Comparison of ENCODE assay signal across 8 cellular contexts in the genomic region with DNA sequence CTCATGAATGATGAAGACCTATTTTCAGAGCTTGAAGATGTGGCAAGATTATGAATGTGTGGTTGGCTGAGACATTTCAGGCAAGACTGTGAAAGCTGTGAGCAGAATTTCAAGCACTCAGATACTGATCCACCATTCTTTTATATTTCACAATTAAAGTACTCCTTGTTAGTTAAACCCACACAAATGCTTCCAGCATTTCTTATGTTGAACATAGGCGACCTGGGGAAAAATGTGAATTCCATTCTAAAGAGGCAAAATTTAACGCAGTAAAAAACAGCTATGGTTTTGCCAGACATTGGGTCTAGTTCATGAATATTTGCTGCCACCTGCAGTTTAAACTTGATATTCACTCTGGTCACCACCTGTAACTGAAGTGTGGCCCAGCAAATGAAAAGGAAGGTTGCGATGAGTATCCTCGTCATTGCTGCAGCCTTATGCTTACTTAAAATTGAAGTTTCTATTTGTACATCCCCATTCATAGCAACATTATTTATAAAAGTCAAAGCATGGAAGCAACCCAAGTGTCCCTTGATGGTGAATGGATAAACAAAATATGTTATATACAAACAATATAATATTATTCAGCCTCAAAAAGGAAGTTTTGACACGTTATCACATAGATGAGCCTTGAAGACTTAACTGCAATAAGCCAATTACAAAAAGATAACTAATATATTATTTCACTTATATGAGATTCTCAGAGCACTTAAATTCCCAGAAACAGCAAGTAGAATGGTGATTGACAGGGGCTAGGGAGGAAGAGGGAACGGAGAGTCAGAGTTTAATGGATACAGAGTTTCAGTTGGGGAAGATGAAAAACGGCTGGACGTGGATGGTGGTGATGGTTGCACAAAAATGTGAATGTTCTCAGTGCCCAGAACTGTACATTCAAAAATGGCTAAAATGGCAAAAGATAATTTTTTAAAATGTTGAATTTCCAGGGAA. TPM values are rescaled to one million over a fixed set of nuclear protein-coding genes. Genes with fewer than 3 reads are reported as not detected.
DNase-seq lines count a peak whose midpoint lies in the region; ATAC-seq and TF ChIP-seq lines count a peak whose summit lies in the region.

No MANE protein-coding gene starts in this region.

- H3K36me3 Mint-ChIP-seq in CD8-positive, alpha-beta memory T cell, result no peaks in the 10 kb centered on the region

- H3K4me3 ChIP-seq in CD8-positive, alpha-beta memory T cell (ENCODE audit: low read length), result no peak overlapping the region
- H3K4me3 ChIP-seq in fibroblast of pulmonary artery (replicated peaks; ENCODE audit: low read depth, low read length) (no peak overlapping the region), neuron (ENCODE audit: low read length) (peak overlapping the region; percentile 16)

- peak; percentile 85 for ATAC-seq in GM18867 (IDR thresholded peaks at IDR 0.05; ENCODE audit: unreplicated experiment)
- ATAC-seq in HG03139 (IDR thresholded peaks at IDR 0.05; ENCODE audit: unreplicated experiment), result peak; percentile 62

- H3K4me1 ChIP-seq in CD8-positive, alpha-beta memory T cell (ENCODE audit: insufficient read depth, low read length), result peaks cover 9% of the 10 kb centered on the region
- H3K4me1 ChIP-seq in neuron (ENCODE audit: insufficient read depth, low read length), result peaks cover 15% of the 10 kb centered on the region

- no peak overlapping the region for H3K27ac Mint-ChIP-seq in CD8-positive, alpha-beta memory T cell

- peak overlapping the region; percentile 74 for H2AFZ ChIP-seq in neuron (ENCODE audit: low read depth, low read length)

- no peak overlapping the region for H3K27ac ChIP-seq in CD8-positive, alpha-beta memory T cell (ENCODE audit: low read depth, low read length)

- no peaks in the 10 kb centered on the region for H3K27me3 ChIP-seq in CD8-positive, alpha-beta memory T cell (ENCODE audit: insufficient read depth, low read length, poor library complexity, severe bottlenecking)
- no peaks in the 10 kb centered on the region for H3K27me3 ChIP-seq in neuron (ENCODE audit: insufficient read depth, low read length)

- POLR2A ChIA-PET in CD8-positive, alpha-beta memory T cell (lab: Charles Lee), result interaction anchor here (0.6 kb wide), 1 partner anchor 1030 kb away, joined by 3 read pairs; no protein-coding TSS in a partner anchor

- DNase-seq in CD8-positive, alpha-beta memory T cell, result peak in 4 of 5 donors; percentile 21 to 65 (median 54)
- DNase-seq in NCI-H345 treated with DMSO at 0.1 percent for 48 hours (lab: John Stamatoyannopoulos, UW; ENCODE audit: unreplicated experiment), result peak; percentile 57
- DNase-seq in activated CD4-positive, alpha-beta T cell treated with anti-CD3 and anti-CD28 coated beads, Interleukin-2, amount 50 U/mL, for 48 hours, result peak; percentile 7 to 41
- DNase-seq in fibroblast of pulmonary artery (ENCODE audit: low read depth), result peak; percentile 74
- DNase-seq in mesenteric fat pad (ENCODE audit: low spot score), result no peak

- H3K27me3 Mint-ChIP-seq in CD8-positive, alpha-beta memory T cell, result peaks cover 2 to 5% of the 10 kb centered on the region in 2 donors

- H3K4me3 Mint-ChIP-seq in CD8-positive, alpha-beta memory T cell, result no peak overlapping the region

- CTCF ChIA-PET in CD8-positive, alpha-beta memory T cell (lab: Charles Lee), result interaction anchor here (0.6 to 2.6 kb wide), 31 partner anchors 9 to 1135 kb away, joined by 3 to 22 read pairs (median 4); partner anchors contain the start of genes ASF1A, FAM184A and MCM9

- H3K36me3 ChIP-seq in CD8-positive, alpha-beta memory T cell (ENCODE audit: insufficient read depth, low read length), result no peaks in the 10 kb centered on the region
- H3K36me3 ChIP-seq in neuron (ENCODE audit: insufficient read depth, low read length), result no peaks in the 10 kb centered on the region

- peaks cover 2 to 11% (median 9%) of the 10 kb centered on the region in 3 donors for H3K4me1 Mint-ChIP-seq in CD8-positive, alpha-beta memory T cell

- H3K9me3 ChIP-seq in CD8-positive, alpha-beta memory T cell (ENCODE audit: low read length), result no peaks in the 10 kb centered on the region
- no peaks in the 10 kb centered on the region for H3K9me3 ChIP-seq in neuron (ENCODE audit: low read length)

- H3K9me3 Mint-ChIP-seq in CD8-positive, alpha-beta memory T cell, result no peaks in the 10 kb centered on the region

- TF ChIP-seq CTCF in fibroblast of pulmonary artery (IDR thresholded peaks at IDR 0.05; ENCODE audit: low read length, missing control alignments), result peak; percentile 55

RNA-seq across cellular contexts. Expression of gene FAM184A, which starts 32.4 kb away (rescaled TPM):
- total RNA-seq in CD8-positive, alpha-beta memory T cell, result 1 to 10 TPM; 2.0 to 2.2 TPM
- 0.85 TPM for polyA plus RNA-seq in CD8-positive, alpha-beta memory T cell
- total RNA-seq in mesenteric fat pad, result 4.8 TPM
